In the genomic region with DNA sequence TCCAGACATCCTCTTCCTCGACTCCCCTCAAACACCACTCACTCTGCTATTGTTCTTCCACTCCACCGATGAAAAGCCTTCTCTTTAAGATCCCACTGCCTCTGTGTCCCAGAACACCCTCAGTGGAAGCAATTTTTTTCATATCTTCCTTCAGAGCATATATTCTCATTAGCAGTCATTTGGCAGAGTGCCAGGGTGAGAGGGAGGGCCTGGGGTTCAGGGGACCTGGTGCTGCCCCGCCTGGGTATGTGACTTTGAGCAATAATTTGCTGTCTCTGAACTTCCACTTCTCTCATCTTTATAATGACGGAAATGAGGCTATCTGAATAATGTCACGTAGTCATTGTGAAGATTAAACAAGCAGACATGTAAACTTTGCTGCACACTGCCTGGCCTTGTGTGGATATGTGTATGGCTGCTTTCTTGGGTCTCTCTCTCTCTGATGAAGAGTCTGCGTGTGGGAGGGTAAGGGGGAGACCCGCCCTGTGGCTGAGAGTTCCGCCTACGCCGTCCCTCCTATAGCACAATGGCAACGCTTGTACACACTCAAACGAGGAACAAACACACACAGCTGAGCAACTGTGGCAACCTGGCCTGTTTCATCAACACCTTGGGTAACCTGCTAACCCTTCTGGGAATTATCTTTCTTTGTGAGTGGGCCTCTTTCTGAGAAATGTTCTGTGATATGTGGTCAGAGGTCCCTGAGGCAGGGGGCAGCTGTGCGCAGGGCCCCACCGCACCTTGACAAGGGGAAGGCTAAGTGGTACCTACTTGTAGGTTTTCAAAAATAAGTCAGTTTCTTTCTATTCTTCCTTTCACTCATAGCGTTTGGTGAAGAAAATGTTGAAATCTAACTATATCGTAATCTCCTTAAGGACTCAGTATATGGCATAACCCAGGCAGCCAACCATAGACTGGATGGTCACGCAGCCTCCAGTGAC, we compare ENCODE assay signal across 10 cellular contexts.
DNase-seq lines count a peak whose midpoint lies in the region; ATAC-seq, FAIRE-seq and TF ChIP-seq lines count a peak whose summit lies in the region.
"Had no signal": no experiment of that assay in that cellular context is flagged by ENCODE, and none has a peak within 500 bp of the region (broad histone marks: within the 10 kb centered on the region; RNA-seq: fewer than 3 reads in every experiment).

No MANE protein-coding gene starts in this region.

- no peak overlapping the region for H3K23ac ChIP-seq in IMR-90 (ENCODE audit: low read depth, low read length)

- dilution Hi-C loops in IMR-90 (cut with HindIII; ENCODE audit: low sequenced_read_pairs, unreplicated experiment), result no loop called here

- H2AFZ ChIP-seq in IMR-90 (replicated peaks; ENCODE audit: low read length, poor library complexity), result peak overlapping the region; percentile 40
- H2AFZ ChIP-seq in GM12878 (ENCODE audit: control insufficient read depth, low read depth, low read length), result no peak overlapping the region
- H2AFZ ChIP-seq in hepatocyte, result no peak overlapping the region

- RAD21 ChIA-PET in GM12878 (lab: Charles Lee; ENCODE audit: unreplicated experiment), result no interaction called here

- no peak overlapping the region for H4K5ac ChIP-seq in IMR-90 (ENCODE audit: low read depth, low read length)

- 38% methylated on average over 3 of the region's 17 CpGs; no CpG with 5 or more reads in 1 of the 2 experiments for WGBS in IMR-90 (ENCODE audit: extremely low coverage in 2 of 2, insufficient read length in 1 of 2), 2 experiments
- WGBS in GM12878 (ENCODE audit: insufficient coverage, insufficient replicate concordance, low lambda C conversion rate, missing lambda C conversion rate), result 34% methylated on average over 17 of the region's 17 CpGs
- WGBS in hepatocyte (ENCODE audit: low lambda C conversion rate, missing lambda C conversion rate), result 83% methylated on average over 17 of the region's 17 CpGs

- no peak overlapping the region for H2AK9ac ChIP-seq in IMR-90 (replicated peaks; ENCODE audit: low read depth, low read length, poor library complexity)

- TF ChIP-seq EP300 in GM12878 (IDR thresholded peaks at IDR 0.05; ENCODE audit: borderline replicate concordance in 1 of 2, control insufficient read depth in 1 of 2, low read depth in 2 of 2, low read length in 2 of 2), result 0 out of 4 replicates have a peak, but pooled peaks of 1 of the 2 experiments have one; percentile 22

- ATAC-seq in IMR-90 (ENCODE audit: low read depth) (no peak), GM12878 (peak; percentile 72)

- TF ChIP-seq RAD21 in IMR-90 (IDR thresholded peaks at IDR 0.05; ENCODE audit: low read length) (no peak), GM12878 (IDR thresholded peaks at IDR 0.05; ENCODE audit: insufficient read depth, low read depth, low read length) (no peak)

- H3K4ac ChIP-seq in IMR-90 (ENCODE audit: low read depth, low read length), result peak overlapping the region; percentile 65

- SMC1A ChIA-PET in GM12878 (lab: Charles Lee; ENCODE audit: uncharacterized antibody, unreplicated experiment), result no interaction called here

- H3K36me3 ChIP-seq in IMR-90 (ENCODE audit: control insufficient read depth, insufficient read depth, low read length), result no peaks in the 10 kb centered on the region
- H3K36me3 ChIP-seq in GM12878 (ENCODE audit: control insufficient read depth in 2 of 2, insufficient read depth in 2 of 2, low read length in 1 of 2), result no peaks in the 10 kb centered on the region
- H3K36me3 ChIP-seq in hepatocyte (replicated peaks; ENCODE audit: insufficient read depth, low read depth), result no peaks in the 10 kb centered on the region
- H3K36me3 ChIP-seq: ascending aorta had no signal

- CTCF ChIA-PET in IMR-90 (lab: Yijun Ruan, JAX) (interaction anchor here (0.5 kb wide), 1 partner anchor 407 kb away, joined by 7 read pairs; no protein-coding TSS in a partner anchor), GM12878 (lab: Yijun Ruan, JAX) (no interaction called here)

- H3K79me1 ChIP-seq in IMR-90 (ENCODE audit: low read depth in 1 of 2, low read length in 2 of 2), result no peaks in the 10 kb centered on the region

- no peak for FAIRE-seq in GM12878 (lab: Jason Lieb, UNC)

- H2BK15ac ChIP-seq in IMR-90 (ENCODE audit: low read depth, low read length), result peak overlapping the region; percentile 54; the same call in 1 of the 3 replicates

- 0 out of 2 replicates have a peak, but pooled peaks cover 2% of the 10 kb centered on the region for H3K4me1 ChIP-seq in IMR-90 (ENCODE audit: control insufficient read depth, insufficient read depth, low read length)
- H3K4me1 ChIP-seq in GM12878 (ENCODE audit: control insufficient read depth, insufficient read depth, low read length), result no peaks in the 10 kb centered on the region
- H3K4me1 ChIP-seq in hepatocyte (ENCODE audit: insufficient read depth), result no peaks in the 10 kb centered on the region
- H3K4me1 ChIP-seq: ascending aorta had no signal

- no peaks in the 10 kb centered on the region for H3K9me1 ChIP-seq in IMR-90 (ENCODE audit: insufficient read depth, low read length)

- peak overlapping the region; percentile 36 for H3K18ac ChIP-seq in IMR-90 (ENCODE audit: low read depth, low read length)

- in situ Hi-C loops in IMR-90 (cut with MboI; ENCODE audit: low sequenced_read_pairs), result no loop called here
- in situ Hi-C loops in GM12878 (cut with MboI), result no loop called here

- H3K14ac ChIP-seq in IMR-90 (replicated peaks; ENCODE audit: low read depth, low read length), result no peak overlapping the region

- H3K4me2 ChIP-seq in IMR-90 (ENCODE audit: low read depth, low read length) (no peak overlapping the region), GM12878 (ENCODE audit: control insufficient read depth, insufficient read depth) (no peak overlapping the region), hepatocyte (no peak overlapping the region)
- H3K4me2 ChIP-seq: KMS-11 had no signal

- no peaks in the 10 kb centered on the region for H3K79me2 ChIP-seq in GM12878 (ENCODE audit: control insufficient read depth, insufficient read depth, low read length)
- no peaks in the 10 kb centered on the region for H3K79me2 ChIP-seq in hepatocyte

- no peaks in the 10 kb centered on the region for H3K9me2 ChIP-seq in hepatocyte (replicated peaks; ENCODE audit: insufficient read depth)

- no peak for DNase-seq in IMR-90
- DNase-seq in activated CD4-positive, alpha-beta T cell treated with anti-CD3 and anti-CD28 coated beads, Interleukin-2, amount 50 U/mL, for 48 hours, result peak; percentile 62 to 70
- no peak for DNase-seq in GM12878 (ENCODE audit: low read depth, low spot score)
- peak in 2 of 3 donors; percentile 12 to 33 for DNase-seq in stimulated activated CD4-positive, alpha-beta T cell treated with anti-CD3 and anti-CD28 coated beads, TNF-alpha, amount 100 ng/mL, for 1 hour (ENCODE audit: low read depth in 3 of 3, low spot score in 1 of 3)
- no peak for DNase-seq in NCI-H1930 (lab: John Stamatoyannopoulos, UW)
- no peak for DNase-seq in germinal center (ENCODE audit: low spot score)
- no peak for DNase-seq in hepatocyte (ENCODE audit: low spot score)
- DNase-seq in NCI-H2029 treated with DMSO at 0.1 percent for 48 hours (lab: John Stamatoyannopoulos, UW), result no peak

- TF ChIP-seq POLR2A in IMR-90 (IDR thresholded peaks at IDR 0.05; ENCODE audit: low read depth, low read length) (no peak), GM12878 (IDR thresholded peaks at IDR 0.05; ENCODE audit: low read depth, low read length) (no peak)

- H3K9ac ChIP-seq in IMR-90 (ENCODE audit: low read depth, low read length) (no peak overlapping the region), GM12878 (ENCODE audit: control insufficient read depth, insufficient read depth, low read length) (no peak overlapping the region)
- H3K9ac ChIP-seq: KMS-11 had no signal

- H3K27me3 ChIP-seq in IMR-90 (ENCODE audit: control insufficient read depth, insufficient read depth, low read length) (no peaks in the 10 kb centered on the region), GM12878 (replicated peaks in 1 of 2; ENCODE audit: control insufficient read depth in 2 of 2, insufficient read depth in 2 of 2, low read length in 1 of 2) (no peaks in the 10 kb centered on the region), hepatocyte (no peaks in the 10 kb centered on the region)
- H3K27me3 ChIP-seq: ascending aorta had no signal

- intact Hi-C loops in IMR-90 (cut with micrococcal nuclease) (no loop called here), GM12878 (cut with micrococcal nuclease; ENCODE audit: unreplicated experiment) (no loop called here)

- no peak for TF ChIP-seq CTCF in IMR-90 (conservative IDR thresholded peaks at IDR 0.05; ENCODE audit: low read depth, low read length)
- TF ChIP-seq CTCF in GM12878 (IDR thresholded peaks at IDR 0.05 in 2 of 3, conservative IDR thresholded peaks at IDR 0.05 in 1 of 3; ENCODE audit: control insufficient read depth in 2 of 3, extremely low read depth in 1 of 3, insufficient read depth in 1 of 3, low read depth in 3 of 3, low read length in 3 of 3), result no peak
- TF ChIP-seq CTCF in hepatocyte (IDR thresholded peaks at IDR 0.05; ENCODE audit: poor library complexity), result no peak

- H3K9me3 ChIP-seq in IMR-90 (ENCODE audit: control insufficient read depth, insufficient read depth, low read length) (no peaks in the 10 kb centered on the region), GM12878 (replicated peaks; ENCODE audit: control insufficient read depth, insufficient read depth, low read length) (no peaks in the 10 kb centered on the region), hepatocyte (ENCODE audit: low read depth) (no peaks in the 10 kb centered on the region)
- H3K9me3 ChIP-seq: ascending aorta had no signal

- no TSS peak for BruUV-seq in IMR-90 (replicated peaks; lab: Mats Ljungman, UMichigan)
- BruUV-seq in GM12878 (replicated peaks; lab: Mats Ljungman, UMichigan), result no TSS peak

- no peaks in the 10 kb centered on the region for H4K20me1 ChIP-seq in IMR-90 (ENCODE audit: insufficient read depth, low read length)
- no peaks in the 10 kb centered on the region for H4K20me1 ChIP-seq in GM12878 (ENCODE audit: control insufficient read depth, insufficient read depth)
- no peaks in the 10 kb centered on the region for H4K20me1 ChIP-seq in hepatocyte (ENCODE audit: insufficient read depth, poor library complexity, severe bottlenecking)

- H4K8ac ChIP-seq in IMR-90 (ENCODE audit: low read depth in 2 of 2, low read length in 2 of 2), result no peak overlapping the region; a peak in 1 of 4 replicates

- H2BK20ac ChIP-seq in IMR-90 (ENCODE audit: low read depth, low read length), result peak overlapping the region; percentile 82

- peak overlapping the region; percentile 74 for H2BK120ac ChIP-seq in IMR-90 (ENCODE audit: low read depth, low read length)

- H3K4me3 ChIP-seq in IMR-90 (ENCODE audit: insufficient read depth, low read depth, low read length) (no peak overlapping the region), GM12878 (no peak overlapping the region), hepatocyte (no peak overlapping the region)
- H3K4me3 ChIP-seq: ascending aorta had no signal

- H3K56ac ChIP-seq in IMR-90 (ENCODE audit: extremely low read depth, insufficient read depth, low read length), result no peak overlapping the region

- peak overlapping the region; percentile 88 for H2AK5ac ChIP-seq in IMR-90 (ENCODE audit: low read depth, low read length)

- POLR2A ChIA-PET in IMR-90 (lab: Charles Lee; ENCODE audit: unreplicated experiment), result no interaction called here
- POLR2A ChIA-PET in GM12878 (lab: Charles Lee), result no interaction called here

- H2BK5ac ChIP-seq in IMR-90 (ENCODE audit: low read depth, low read length, poor library complexity, severe bottlenecking), result no peak overlapping the region

- H3K27ac ChIP-seq in IMR-90 (ENCODE audit: insufficient read depth, low read length) (no peak overlapping the region), GM12878 (ENCODE audit: control insufficient read depth, insufficient read depth) (no peak overlapping the region), hepatocyte (no peak overlapping the region)
- H3K27ac ChIP-seq: ascending aorta, KMS-11 had no signal

- peak overlapping the region; percentile 65 for H4K91ac ChIP-seq in IMR-90 (ENCODE audit: insufficient read depth, low read depth, low read length)

Comparison
In these comparisons a context has a peak if more than half of its experiments do, and no peak if none do; other contexts are left out.
1. DNase-seq: peak in activated CD4-positive, alpha-beta T cell treated with anti-CD3 and anti-CD28 coated beads, Interleukin-2, amount 50 U/mL, for 48 hours (2 of 2) and stimulated activated CD4-positive, alpha-beta T cell treated with anti-CD3 and anti-CD28 coated beads, TNF-alpha, amount 100 ng/mL, for 1 hour (2 of 3); none in IMR-90 (single experiment), GM12878 (single experiment), NCI-H1930 (0 of 2), germinal center (single experiment), hepatocyte (single experiment) and NCI-H2029 treated with DMSO at 0.1 percent for 48 hours (single experiment).